8 cellular contexts compared by ENCODE assay signal in the genomic region with DNA sequence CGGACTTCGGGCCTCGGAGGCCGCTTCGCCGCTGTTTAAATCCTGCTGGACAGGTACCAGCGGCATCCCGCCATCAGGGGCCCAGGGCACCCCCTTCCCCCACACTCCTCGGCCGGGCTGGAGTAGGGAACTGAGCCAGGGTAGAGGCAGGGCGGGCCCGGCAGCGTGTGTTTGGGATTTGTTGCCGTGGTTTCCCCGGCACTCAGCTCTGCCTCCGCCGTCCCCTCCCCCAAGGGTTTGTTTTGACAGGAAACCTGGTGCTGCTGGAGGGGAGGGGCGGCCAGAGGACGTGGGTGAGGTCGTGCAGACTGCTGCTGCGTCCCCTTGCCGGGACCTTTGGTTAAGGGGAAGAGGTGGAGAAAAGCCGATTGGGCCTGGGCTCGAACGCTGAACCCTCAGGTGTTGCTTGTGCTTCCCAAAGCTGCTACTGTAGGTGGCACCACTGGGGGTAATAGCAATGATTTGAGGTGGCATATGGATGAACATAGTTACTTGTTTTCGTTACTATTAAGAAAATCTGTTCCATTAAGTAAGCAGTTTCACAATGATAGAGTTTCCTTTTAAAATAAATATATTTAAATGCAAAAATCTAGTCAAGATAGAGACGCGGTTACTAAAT. TPM values are rescaled to one million over a fixed set of nuclear protein-coding genes. Genes with fewer than 3 reads are reported as not detected.
DNase-seq lines count a peak whose midpoint lies in the region; ATAC-seq, FAIRE-seq and TF ChIP-seq lines count a peak whose summit lies in the region.

No MANE protein-coding gene starts in this region.

- H3K27ac ChIP-seq in GM12878 (ENCODE audit: control insufficient read depth, insufficient read depth) (no peak overlapping the region), sigmoid colon (peak overlapping the region; percentile 83 to 98 (median 95))

- RAD21 ChIA-PET in GM12878 (lab: Charles Lee; ENCODE audit: unreplicated experiment), result no interaction called here

- intact Hi-C loops in GM12878 (cut with micrococcal nuclease; ENCODE audit: unreplicated experiment) (no loop called here), sigmoid colon (cut with DNase I) (loop anchor here (2.0 to 5.0 kb wide), 4 partner anchors 54 to 469 kb away; a partner anchor contains a TSS)

- FAIRE-seq in GM12878 (lab: Jason Lieb, UNC), result no peak

- peak overlapping the region; percentile 87 for H3K9ac ChIP-seq in GM12878 (ENCODE audit: control insufficient read depth, insufficient read depth, low read length)

- H3K27me3 ChIP-seq in GM12878 (replicated peaks in 1 of 2; ENCODE audit: control insufficient read depth in 2 of 2, insufficient read depth in 2 of 2, low read length in 1 of 2) (no peaks in the 10 kb centered on the region), sigmoid colon (no peaks in the 10 kb centered on the region)

- peak; percentile 26; the same call in 1 of the 2 replicates for TF ChIP-seq CTCF in AG10803 (conservative IDR thresholded peaks at IDR 0.05; ENCODE audit: low read length)
- TF ChIP-seq CTCF in GM12878 (IDR thresholded peaks at IDR 0.05 in 2 of 3, conservative IDR thresholded peaks at IDR 0.05 in 1 of 3; ENCODE audit: control insufficient read depth in 2 of 3, extremely low read depth in 1 of 3, insufficient read depth in 1 of 3, low read depth in 3 of 3, low read length in 3 of 3), result 0 out of 6 replicates have a peak, but pooled peaks of 1 of the 3 experiments have one; percentile 3
- no peak for TF ChIP-seq CTCF in sigmoid colon (IDR thresholded peaks at IDR 0.05)

- TF ChIP-seq RAD21 in GM12878 (IDR thresholded peaks at IDR 0.05; ENCODE audit: insufficient read depth, low read depth, low read length), result no peak

- no peak for TF ChIP-seq POLR2A in GM12878 (IDR thresholded peaks at IDR 0.05; ENCODE audit: low read depth, low read length)
- TF ChIP-seq POLR2A in sigmoid colon (IDR thresholded peaks at IDR 0.05), result no peak

- H3K36me3 ChIP-seq in GM12878 (ENCODE audit: control insufficient read depth in 2 of 2, insufficient read depth in 2 of 2, low read length in 1 of 2), result no peaks in the 10 kb centered on the region
- no peaks in the 10 kb centered on the region for H3K36me3 ChIP-seq in sigmoid colon

- SMC1A ChIA-PET in GM12878 (lab: Charles Lee; ENCODE audit: uncharacterized antibody, unreplicated experiment), result no interaction called here

- DNase-seq in AG10803 (ENCODE audit: low read depth) (peak; percentile 78), MV-4-11 (lab: John Stamatoyannopoulos, UW) (peak; percentile 24), UCSD-AML1 (lab: John Stamatoyannopoulos, UW; ENCODE audit: unreplicated experiment) (peak; percentile 78), GM12878 (ENCODE audit: low read depth, low spot score) (no peak), iPS DF 19.7 (ENCODE audit: low read depth, low spot score) (peak; percentile 56), sigmoid colon (peak; percentile 90), GF-D8 (lab: John Stamatoyannopoulos, UW) (no peak)

- H3K4me3 ChIP-seq in AG10803 (ENCODE audit: low read length) (peak overlapping the region; percentile 100), GM12878 (peak overlapping the region; percentile 84), sigmoid colon (peak overlapping the region; percentile 60 to 98 (median 92))

- no peaks in the 10 kb centered on the region for H3K79me2 ChIP-seq in GM12878 (ENCODE audit: control insufficient read depth, insufficient read depth, low read length)

- BruUV-seq in GM12878 (replicated peaks; lab: Mats Ljungman, UMichigan), result no TSS peak

- H3K9me3 ChIP-seq in GM12878 (replicated peaks; ENCODE audit: control insufficient read depth, insufficient read depth, low read length) (no peaks in the 10 kb centered on the region), sigmoid colon (no peaks in the 10 kb centered on the region)

- peak overlapping the region; percentile 84 for H3K4me2 ChIP-seq in GM12878 (ENCODE audit: control insufficient read depth, insufficient read depth)

- POLR2A ChIA-PET in GM12878 (lab: Charles Lee), result no interaction called here

- 3% methylated on average over 25 of the region's 28 CpGs for WGBS in GM12878 (ENCODE audit: insufficient coverage, insufficient replicate concordance, low lambda C conversion rate, missing lambda C conversion rate)
- 4 to 5% methylated on average over 28 of the region's 28 CpGs for WGBS in sigmoid colon, 2 donors

- CTCF ChIA-PET in GM12878 (lab: Yijun Ruan, JAX), result no interaction called here

- H4K20me1 ChIP-seq in GM12878 (ENCODE audit: control insufficient read depth, insufficient read depth), result no peaks in the 10 kb centered on the region

- in situ Hi-C loops in GM12878 (cut with MboI), result no loop called here

- ATAC-seq in GM19455 (IDR thresholded peaks at IDR 0.05; ENCODE audit: unreplicated experiment) (peak; percentile 16), GM12878 (peak; percentile 52)

- peaks cover 7% of the 10 kb centered on the region for H3K4me1 ChIP-seq in GM12878 (ENCODE audit: control insufficient read depth, insufficient read depth, low read length)
- peaks cover 0 to 62% (median 58%) of the 10 kb centered on the region in 4 donors for H3K4me1 ChIP-seq in sigmoid colon

- peak overlapping the region; percentile 99 for H2AFZ ChIP-seq in GM12878 (ENCODE audit: control insufficient read depth, low read depth, low read length)

- TF ChIP-seq EP300 in GM12878 (IDR thresholded peaks at IDR 0.05; ENCODE audit: borderline replicate concordance in 1 of 2, control insufficient read depth in 1 of 2, low read depth in 2 of 2, low read length in 2 of 2) (no peak), sigmoid colon (IDR thresholded peaks at IDR 0.05) (peak in 1 of 4 donors; percentile 9)

TF ChIP-seq in GM12878, 131 proteins besides CTCF, POLR2A, EP300 and RAD21 (continues in another document):
- TF ChIP-seq RBBP5 (conservative IDR thresholded peaks at IDR 0.05), result no peak

RNA-seq across cellular contexts. Expression of a gene that starts 0.8 kb away (rescaled TPM):
- 24.2 and 28.7 TPM in 2 replicates for total RNA-seq in GM12878 (2013; cell fraction: nucleolus; rRNA removed)
- total RNA-seq in GM12878 (2014; rRNA removed) (1.1 and 1.4 TPM in 2 replicates), GM12878 (2014; rRNA removed; fragmentation: Illumina TruSeq; extraction: Trizol) (1.6 and 1.8 TPM in 2 replicates), GM12878 (2021) (1.4 and 1.9 TPM in 2 replicates), sigmoid colon (10 to 100 TPM; 38.4 to 53.5 (median 49.3) TPM)
- 1.2 TPM for polyA plus RNA-seq in GM12878 (2011; ENCODE audit: low read depth)
- polyA plus RNA-seq in GM12878 (2011; rRNA removed) (5.0 and 6.9 TPM in 2 replicates), GM12878 (2014; fragmentation: Illumina TruSeq; extraction: Trizol) (0.48 and 0.66 TPM in 2 replicates), GM12878 (2014; fragmentation: Nextera tagmentation; extraction: Ambion mirVana) (under 1 TPM; 0.18 to 0.29 TPM), GM12878 (2014; rRNA removed) (0.79 and 1.2 TPM in 2 replicates), GM12878 (2016; fragmentation: Nextera tagmentation; extraction: Ambion mirVana) (under 1 TPM; 0.20 to 0.28 TPM), sigmoid colon (1 to 10 TPM; 3.0 to 9.5 (median 9.3) TPM)
- polyA plus RNA-seq in GM12878 (2011; cell fraction: cytosol; rRNA removed), result 2.4 and 3.2 TPM in 2 replicates
- polyA plus RNA-seq in GM12878 (2011; cell fraction: nucleus; rRNA removed), result 4.1 and 5.0 TPM in 2 replicates
- polyA plus RNA-seq in GM12878 (2012), result 1.4 and 1.7 TPM in 2 replicates
- polyA minus RNA-seq in GM12878 (2011; rRNA and poly(A)+ RNA removed), result 12.8 and 16.0 TPM in 2 replicates
- 2.9 and 3.5 TPM in 2 replicates for polyA minus RNA-seq in GM12878 (2011; cell fraction: cytosol; rRNA and poly(A)+ RNA removed)
- 12.4 and 14.3 TPM in 2 replicates for polyA minus RNA-seq in GM12878 (2011; cell fraction: nucleus; rRNA and poly(A)+ RNA removed)

RNA-seq across cellular contexts. Expression of a gene that starts 54.2 kb away (rescaled TPM):
- total RNA-seq in GM12878 (2013; cell fraction: nucleolus; rRNA removed), result 6.1 and 6.2 TPM in 2 replicates
- total RNA-seq in GM12878 (2014; rRNA removed) (6.5 and 7.6 TPM in 2 replicates), GM12878 (2014; rRNA removed; fragmentation: Illumina TruSeq; extraction: Trizol) (7.5 and 8.5 TPM in 2 replicates), GM12878 (2021) (7.6 and 7.9 TPM in 2 replicates), sigmoid colon (1 to 10 TPM; 3.9 to 5.4 (median 4.8) TPM)
- polyA plus RNA-seq in GM12878 (2011; ENCODE audit: low read depth), result 1.6 TPM
- polyA plus RNA-seq in GM12878 (2011; rRNA removed) (8.1 and 8.9 TPM in 2 replicates), GM12878 (2014; fragmentation: Illumina TruSeq; extraction: Trizol) (9.9 and 10.2 TPM in 2 replicates), GM12878 (2014; fragmentation: Nextera tagmentation; extraction: Ambion mirVana) (1 to 10 TPM; 2.3 to 4.3 TPM), GM12878 (2014; rRNA removed) (5.5 and 7.0 TPM in 2 replicates), GM12878 (2016; fragmentation: Nextera tagmentation; extraction: Ambion mirVana) (10 to 100 TPM; 10.4 to 10.5 TPM), sigmoid colon (1 to 10 TPM; 1.8 to 4.0 (median 3.5) TPM)
- polyA plus RNA-seq in GM12878 (2011; cell fraction: cytosol; rRNA removed), result 4.2 and 4.5 TPM in 2 replicates
- 3.3 and 5.5 TPM in 2 replicates for polyA plus RNA-seq in GM12878 (2011; cell fraction: nucleus; rRNA removed)
- polyA plus RNA-seq in GM12878 (2012), result 1.9 and 2.7 TPM in 2 replicates
- 7.9 and 14.6 TPM in 2 replicates for polyA minus RNA-seq in GM12878 (2011; rRNA and poly(A)+ RNA removed)
- 3.7 and 4.9 TPM in 2 replicates for polyA minus RNA-seq in GM12878 (2011; cell fraction: cytosol; rRNA and poly(A)+ RNA removed)
- 5.4 and 10.4 TPM in 2 replicates for polyA minus RNA-seq in GM12878 (2011; cell fraction: nucleus; rRNA and poly(A)+ RNA removed)

RNA-seq across cellular contexts. Expression of a gene that starts 55.5 kb away (rescaled TPM):
- total RNA-seq in GM12878 (2013; cell fraction: nucleolus; rRNA removed), result 6.3 and 7.3 TPM in 2 replicates
- 10.0 TPM in 2 replicates for total RNA-seq in GM12878 (2014; rRNA removed)
- total RNA-seq in GM12878 (2014; rRNA removed; fragmentation: Illumina TruSeq; extraction: Trizol), result 9.9 and 11.0 TPM in 2 replicates
- total RNA-seq in GM12878 (2021), result 23.6 TPM in 2 replicates
- 8.6 TPM for polyA plus RNA-seq in GM12878 (2011; ENCODE audit: low read depth)
- 0.39 and 0.61 TPM in 2 replicates for polyA plus RNA-seq in GM12878 (2011; rRNA removed)
- 0.35 and 0.36 TPM in 2 replicates for polyA plus RNA-seq in GM12878 (2011; cell fraction: cytosol; rRNA removed)
- 0.36 and 0.39 TPM in 2 replicates for polyA plus RNA-seq in GM12878 (2011; cell fraction: nucleus; rRNA removed)
- 12.7 and 14.4 TPM in 2 replicates for polyA plus RNA-seq in GM12878 (2012)
- polyA plus RNA-seq in GM12878 (2014; fragmentation: Illumina TruSeq; extraction: Trizol), result 20.7 and 21.5 TPM in 2 replicates
- 10 to 100 TPM in 1 of 2 experiments, 1 to 10 TPM in 1; 5.9 to 11.1 TPM for polyA plus RNA-seq in GM12878 (2014; fragmentation: Nextera tagmentation; extraction: Ambion mirVana)
- 18.0 and 19.9 TPM in 2 replicates for polyA plus RNA-seq in GM12878 (2014; rRNA removed)
- 10 to 100 TPM in 1 of 2 experiments, 1 to 10 TPM in 1; 5.6 to 13.4 TPM for polyA plus RNA-seq in GM12878 (2016; fragmentation: Nextera tagmentation; extraction: Ambion mirVana)
- 0.29 and 0.62 TPM in 2 replicates for polyA minus RNA-seq in GM12878 (2011; rRNA and poly(A)+ RNA removed)
- 0.42 and 1.1 TPM in 2 replicates for polyA minus RNA-seq in GM12878 (2011; cell fraction: cytosol; rRNA and poly(A)+ RNA removed)
- 0.12 and 0.29 TPM in 2 replicates for polyA minus RNA-seq in GM12878 (2011; cell fraction: nucleus; rRNA and poly(A)+ RNA removed)
- total RNA-seq in sigmoid colon, result 10 to 100 TPM; 23.2 to 35.7 (median 25.5) TPM
- polyA plus RNA-seq in sigmoid colon, result 10 to 100 TPM in 2 of 3 donors, 1 to 10 TPM in 1; 9.2 to 49.1 (median 11.4) TPM

Comparison
In these comparisons a context has a peak if more than half of its experiments do, and no peak if none do; other contexts are left out.
1. DNase-seq: peak in AG10803 (single experiment), MV-4-11 (single experiment), UCSD-AML1 (single experiment), iPS DF 19.7 (single experiment) and sigmoid colon (single experiment); none in GM12878 (single experiment) and GF-D8 (single experiment).
2. Peak in every context shown above with its lines, with median percentiles within 50 percentile points of each other: H3K4me3 ChIP-seq.